23 cellular contexts compared by ENCODE assay signal in genomic region chrX:78753571-78753970, GRCh38. TPM values are rescaled to one million over a fixed set of nuclear protein-coding genes. Genes with fewer than 3 reads are reported as not detected.
DNase-seq lines count a peak whose midpoint lies in the region; ATAC-seq and TF ChIP-seq lines count a peak whose summit lies in the region.
"Had no signal": no experiment of that assay in that cellular context is flagged by ENCODE, and none has a peak within 500 bp of the region (broad histone marks: within the 10 kb centered on the region; RNA-seq: fewer than 3 reads in every experiment).

No MANE protein-coding gene starts in this region.

- no TSS peak for BruUV-seq in OCI-LY7 (replicated peaks; lab: Mats Ljungman, UMichigan)

- no peaks in the 10 kb centered on the region for H3K36me3 ChIP-seq in OCI-LY7 (ENCODE audit: insufficient read depth, low read length)
- no peaks in the 10 kb centered on the region for H3K36me3 ChIP-seq in esophagus (ENCODE audit: control insufficient read depth in 2 of 2, insufficient read depth in 2 of 2, low read length in 1 of 2)
- H3K36me3 ChIP-seq: BE2C had no signal

- H3K27me3 ChIP-seq in esophagus (ENCODE audit: control insufficient read depth in 1 of 2, insufficient read depth in 2 of 2, low read length in 2 of 2) = no peaks in the 10 kb centered on the region
- H3K27me3 ChIP-seq: BE2C had no signal

- CTCF ChIA-PET in OCI-LY7 (lab: Charles Lee; ENCODE audit: unreplicated experiment) = no interaction called here
- CTCF ChIA-PET in activated CD4-positive, alpha-beta memory T cell treated with anti-CD3 and anti-CD28 coated beads for 36 hours (lab: Charles Lee) = no interaction called here

- H2AFZ ChIP-seq in OCI-LY7 (ENCODE audit: low read length) = peak overlapping the region; percentile 86; the same call in 1 of the 2 replicates

- no peaks in the 10 kb centered on the region for H4K20me1 ChIP-seq in OCI-LY7 (ENCODE audit: insufficient read depth, low read length)

- H3K4me3 ChIP-seq in OCI-LY7 (ENCODE audit: low read depth, low read length, poor library complexity, severe bottlenecking) = no peak overlapping the region
- no peak overlapping the region for H3K4me3 ChIP-seq in esophagus (ENCODE audit: low read depth in 1 of 2, low read length in 2 of 2)
- H3K4me3 ChIP-seq: SK-N-MC had no signal

- H3K4me1 Mint-ChIP-seq in IgD-negative memory B cell = peaks cover 23 to 43% (median 27%) of the 10 kb centered on the region in 3 donors
- H3K4me1 Mint-ChIP-seq in activated CD4-positive, alpha-beta memory T cell treated with anti-CD3 and anti-CD28 coated beads for 36 hours (ENCODE audit: low read depth) = no peaks in the 10 kb centered on the region

- H3K9me2 ChIP-seq in OCI-LY7 (ENCODE audit: insufficient read depth, low read length) = no peaks in the 10 kb centered on the region

- TF ChIP-seq CTCF in OCI-LY7 (conservative IDR thresholded peaks at IDR 0.05; ENCODE audit: low read length) = no peak

- DNase-seq in OCI-LY7 (ENCODE audit: low spot score) (no peak), renal cortical epithelial cell (ENCODE audit: low read depth) (peak; percentile 13)
- no peak for DNase-seq in activated CD4-positive, alpha-beta memory T cell treated with anti-CD3 and anti-CD28 coated beads for 36 hours
- DNase-seq: BE2C; Calu3; CD4-positive, alpha-beta T cell; DMS53; IMR-90; Kasumi-1; NCI-H1048; NCI-H146; NCI-H2081 treated with DMSO at 0.1 percent for 48 hours; NCI-H510A; NCI-H774; T-cell had no signal

- ATAC-seq in GM21360 (IDR thresholded peaks at IDR 0.05; ENCODE audit: unreplicated experiment) (no peak), GM21390 (IDR thresholded peaks at IDR 0.05; ENCODE audit: unreplicated experiment) (no peak), HG03469 (IDR thresholded peaks at IDR 0.05; ENCODE audit: unreplicated experiment) (no peak)
- ATAC-seq: Panc1, T-cell had no signal

- H3K4me3 Mint-ChIP-seq in IgD-negative memory B cell = peak overlapping the region; percentile 55 to 85 (median 62)
- H3K4me3 Mint-ChIP-seq in activated CD4-positive, alpha-beta memory T cell treated with anti-CD3 and anti-CD28 coated beads for 36 hours = no peak overlapping the region
- H3K4me3 Mint-ChIP-seq: CD4-positive, alpha-beta T cell; T-cell had no signal

- H3K27ac ChIP-seq in OCI-LY7 (ENCODE audit: low read depth, low read length, poor library complexity, severe bottlenecking) (no peak overlapping the region), esophagus (ENCODE audit: low read depth in 2 of 2, low read length in 1 of 2) (peak overlapping the region; percentile 26 to 63)
- H3K27ac ChIP-seq: SK-N-MC had no signal

- H3K79me2 ChIP-seq in OCI-LY7 (ENCODE audit: insufficient read depth, low read depth, low read length) = no peaks in the 10 kb centered on the region

- WGBS in esophagus, 2 donors = 43 to 44% methylated on average over 3 of the region's 3 CpGs

- H3K4me2 ChIP-seq in OCI-LY7 (ENCODE audit: low read length) = peak overlapping the region; percentile 25; the same call in 1 of the 2 replicates

- peaks cover 36% of the 10 kb centered on the region for H3K4me1 ChIP-seq in OCI-LY7 (ENCODE audit: insufficient read depth, low read length, poor library complexity, severe bottlenecking)
- no peaks in the 10 kb centered on the region for H3K4me1 ChIP-seq in esophagus (ENCODE audit: control insufficient read depth in 2 of 2, insufficient read depth in 2 of 2, low read length in 1 of 2)
- H3K4me1 ChIP-seq: BE2C had no signal

- H3K9me3 Mint-ChIP-seq in IgD-negative memory B cell = no peaks in the 10 kb centered on the region
- H3K9me3 Mint-ChIP-seq in activated CD4-positive, alpha-beta memory T cell treated with anti-CD3 and anti-CD28 coated beads for 36 hours = no peaks in the 10 kb centered on the region
- H3K9me3 Mint-ChIP-seq: CD4-positive, alpha-beta T cell; T-cell had no signal

- H3K9me3 ChIP-seq in OCI-LY7 (ENCODE audit: low read length) (no peaks in the 10 kb centered on the region), esophagus (ENCODE audit: control insufficient read depth in 2 of 2, insufficient read depth in 1 of 2, low read depth in 1 of 2, low read length in 1 of 2) (no peaks in the 10 kb centered on the region)
- H3K9me3 ChIP-seq: BE2C had no signal

- H3K27me3 Mint-ChIP-seq in IgD-negative memory B cell = no peaks in the 10 kb centered on the region
- no peaks in the 10 kb centered on the region for H3K27me3 Mint-ChIP-seq in activated CD4-positive, alpha-beta memory T cell treated with anti-CD3 and anti-CD28 coated beads for 36 hours
- H3K27me3 Mint-ChIP-seq: CD4-positive, alpha-beta T cell had no signal

- peak overlapping the region; percentile 10 to 69 (median 26) for H3K27ac Mint-ChIP-seq in IgD-negative memory B cell
- no peak overlapping the region for H3K27ac Mint-ChIP-seq in activated CD4-positive, alpha-beta memory T cell treated with anti-CD3 and anti-CD28 coated beads for 36 hours
- H3K27ac Mint-ChIP-seq: CD4-positive, alpha-beta T cell; T-cell had no signal

- intact Hi-C loops in OCI-LY7 (cut with micrococcal nuclease; ENCODE audit: unreplicated experiment) = loop anchor here (10.0 kb wide), 3 partner anchors 191 to 521 kb away; partner anchors contain the start of gene P2RY10
- intact Hi-C loops in activated CD4-positive, alpha-beta memory T cell treated with anti-CD3 and anti-CD28 coated beads for 36 hours (cut with micrococcal nuclease) = no loop called here

- POLR2A ChIA-PET in OCI-LY7 (lab: Charles Lee) = no interaction called here
- POLR2A ChIA-PET in activated CD4-positive, alpha-beta memory T cell treated with anti-CD3 and anti-CD28 coated beads for 36 hours (lab: Charles Lee) = no interaction called here

- no peaks in the 10 kb centered on the region for H3K36me3 Mint-ChIP-seq in IgD-negative memory B cell
- H3K36me3 Mint-ChIP-seq in activated CD4-positive, alpha-beta memory T cell treated with anti-CD3 and anti-CD28 coated beads for 36 hours = no peaks in the 10 kb centered on the region
- H3K36me3 Mint-ChIP-seq: T-cell had no signal

RNA-seq across cellular contexts. Expression of gene LPAR4, which starts 6.1 kb away (rescaled TPM):
- polyA plus RNA-seq in IgD-negative memory B cell = not detected
- not detected in 2 replicates for total RNA-seq in OCI-LY7 (2014; rRNA removed; shearing (Covaris generic))
- total RNA-seq in OCI-LY7 (2022) = not detected in 2 replicates
- under 1 TPM; 0.05 to 0.06 TPM for polyA plus RNA-seq in esophagus
- total RNA-seq in renal cortical epithelial cell = 0.70 TPM in 1 of 2 replicates, not detected in the other
- total RNA-seq in activated CD4-positive, alpha-beta memory T cell treated with anti-CD3 and anti-CD28 coated beads for 36 hours = not detected
- total RNA-seq: Calu3; CD4-positive, alpha-beta T cell; IMR-90; T-cell had no signal
- polyA plus RNA-seq: AG04450, IMR-90 had no signal
